Comparison of ENCODE assay signal across 1 cellular context in the genomic region with DNA sequence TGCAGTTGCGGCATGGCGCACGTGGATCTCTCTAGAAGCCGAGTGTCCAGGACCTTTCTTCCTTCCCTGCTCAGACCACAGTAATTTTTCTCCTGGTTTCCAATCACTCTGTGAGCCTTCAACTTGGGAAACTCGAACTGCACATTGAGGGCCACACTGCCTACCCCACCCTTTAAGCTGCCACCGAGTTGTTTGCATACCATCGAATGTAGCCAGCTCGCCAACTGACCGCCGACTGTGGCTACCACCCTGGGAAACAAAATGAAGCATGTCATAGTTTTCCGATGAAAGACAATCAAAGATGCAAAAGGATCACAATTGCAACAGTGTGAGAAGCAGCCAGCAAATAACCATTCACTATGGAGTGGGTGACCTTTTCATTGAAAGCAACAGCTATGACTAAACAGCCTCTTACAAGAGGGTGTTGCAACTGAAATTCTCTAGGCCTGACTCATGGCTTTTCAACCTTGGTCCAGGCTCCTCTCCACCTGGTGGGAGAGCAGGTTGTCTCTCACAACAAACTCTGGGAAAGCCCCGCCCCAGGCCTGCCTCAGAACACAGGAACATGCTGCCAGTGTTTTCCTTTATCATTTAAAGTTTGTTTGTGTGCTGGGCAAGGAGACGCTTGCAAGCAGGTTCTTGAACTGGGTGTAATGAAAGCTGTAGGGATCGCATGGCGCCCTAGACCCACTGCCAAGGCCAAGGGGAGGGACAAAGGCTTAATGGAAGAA.
TF ChIP-seq lines count a peak whose summit lies in the region.

No MANE protein-coding gene starts in this region.

TF ChIP-seq in HepG2, 621 proteins besides CTCF, POLR2A, EP300 and RAD21 (continued from another document):
- no peak for TF ChIP-seq ZBTB4 (CRISPR knock-in tag; IDR thresholded peaks at IDR 0.05; ENCODE audit: borderline replicate concordance)
- no peak for TF ChIP-seq STAG1 (CRISPR knock-in tag; IDR thresholded peaks at IDR 0.05)
- no peak for TF ChIP-seq ZKSCAN8 (CRISPR knock-in tag; IDR thresholded peaks at IDR 0.05; ENCODE audit: borderline replicate concordance)
- peak; percentile 52 for TF ChIP-seq FOSL2 (CRISPR knock-in tag; IDR thresholded peaks at IDR 0.05)
- 0 out of 2 replicates have a peak, but pooled peaks have one; percentile 15 for TF ChIP-seq BCL6 (CRISPR knock-in tag; IDR thresholded peaks at IDR 0.05)
- TF ChIP-seq, protein P1, sequence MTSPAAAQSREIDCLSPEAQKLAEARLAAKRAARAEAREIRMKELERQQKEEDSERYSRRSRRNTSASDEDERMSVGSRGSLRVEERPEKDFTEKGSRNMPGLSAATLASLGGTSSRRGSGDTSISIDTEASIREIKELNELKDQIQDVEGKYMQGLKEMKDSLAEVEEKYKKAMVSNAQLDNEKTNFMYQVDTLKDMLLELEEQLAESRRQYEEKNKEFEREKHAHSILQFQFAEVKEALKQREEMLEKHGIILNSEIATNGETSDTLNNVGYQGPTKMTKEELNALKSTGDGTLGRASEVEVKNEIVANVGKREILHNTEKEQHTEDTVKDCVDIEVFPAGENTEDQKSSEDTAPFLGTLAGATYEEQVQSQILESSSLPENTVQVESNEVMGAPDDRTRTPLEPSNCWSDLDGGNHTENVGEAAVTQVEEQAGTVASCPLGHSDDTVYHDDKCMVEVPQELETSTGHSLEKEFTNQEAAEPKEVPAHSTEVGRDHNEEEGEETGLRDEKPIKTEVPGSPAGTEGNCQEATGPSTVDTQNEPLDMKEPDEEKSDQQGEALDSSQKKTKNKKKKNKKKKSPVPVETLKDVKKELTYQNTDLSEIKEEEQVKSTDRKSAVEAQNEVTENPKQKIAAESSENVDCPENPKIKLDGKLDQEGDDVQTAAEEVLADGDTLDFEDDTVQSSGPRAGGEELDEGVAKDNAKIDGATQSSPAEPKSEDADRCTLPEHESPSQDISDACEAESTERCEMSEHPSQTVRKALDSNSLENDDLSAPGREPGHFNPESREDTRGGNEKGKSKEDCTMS (CRISPR knock-in tag; conservative IDR thresholded peaks at IDR 0.05), result no peak
- TF ChIP-seq ZNF143 (CRISPR knock-in tag; IDR thresholded peaks at IDR 0.05), result no peak
- no peak for TF ChIP-seq ZNF678 (CRISPR knock-in tag; IDR thresholded peaks at IDR 0.05)
- no peak for TF ChIP-seq ZNF614 (CRISPR knock-in tag; IDR thresholded peaks at IDR 0.05; ENCODE audit: borderline replicate concordance)
TF ChIP-seq in HepG2: peak in this region for 3.
